In genomic region chr3:65619391-65620298, GRCh38 we compare ENCODE assay signal across 13 cellular contexts.
DNase-seq lines count a peak whose midpoint lies in the region; ATAC-seq and TF ChIP-seq lines count a peak whose summit lies in the region.
"Had no signal": no experiment of that assay in that cellular context is flagged by ENCODE, and none has a peak within 500 bp of the region (broad histone marks: within the 10 kb centered on the region; RNA-seq: fewer than 3 reads in every experiment).

No MANE protein-coding gene starts in this region.

- TF ChIP-seq POLR2A in breast epithelium (IDR thresholded peaks at IDR 0.05), result no peak

- ATAC-seq in GM21526 (IDR thresholded peaks at IDR 0.05; ENCODE audit: low FRiP score, unreplicated experiment), result no peak
- ATAC-seq: activated CD8-positive, alpha-beta T cell treated with anti-CD3 and anti-CD28 coated beads for 36 hours had no signal

- TF ChIP-seq CTCF in AG09319 (IDR thresholded peaks at IDR 0.05; ENCODE audit: low read depth, low read length) (no peak), breast epithelium (IDR thresholded peaks at IDR 0.05) (no peak)

- no peak overlapping the region for H3K4me3 ChIP-seq in breast epithelium
- H3K4me3 ChIP-seq: PC-9 had no signal

- no peaks in the 10 kb centered on the region for H3K27me3 ChIP-seq in breast epithelium

- DNase-seq in AG09319 (ENCODE audit: extremely low read depth, low read depth) (peak; percentile 25), HS-27A (ENCODE audit: low read depth) (peak; percentile 5), cerebellar cortex (ENCODE audit: low spot score) (peak; percentile 65), left kidney (ENCODE audit: low read depth, low spot score) (peak; percentile 65), breast epithelium (ENCODE audit: low spot score in 2 of 2) (no peak)
- DNase-seq in stimulated activated CD4-positive, alpha-beta T cell treated with anti-CD3 and anti-CD28 coated beads, Interleukin-4, amount 100 ng/mL, for 1 hour, result no peak
- DNase-seq in activated CD4-positive, alpha-beta T cell treated with anti-CD3 and anti-CD28 coated beads for 48 hours, result no peak
- DNase-seq: activated CD8-positive, alpha-beta T cell treated with anti-CD3 and anti-CD28 coated beads for 36 hours; activated naive CD4-positive, alpha-beta T cell treated with anti-CD3 and anti-CD28 coated beads, Interleukin-2, amount 50 U/mL, for 16 hours; CD4-positive, CD25-positive, alpha-beta regulatory T cell; naive B cell; PC-9 had no signal

- no peaks in the 10 kb centered on the region for H3K36me3 ChIP-seq in breast epithelium

- H3K27ac ChIP-seq in breast epithelium, result no peak overlapping the region
- H3K27ac ChIP-seq: PC-9 had no signal

- no peaks in the 10 kb centered on the region for H3K9me3 ChIP-seq in breast epithelium

- intact Hi-C loops in breast epithelium (cut with DNase I; ENCODE audit: low total_unique reads), result no loop called here

- H3K4me1 ChIP-seq in breast epithelium, result no peaks in the 10 kb centered on the region

Comparison
In these comparisons a context has a peak if more than half of its experiments do, and no peak if none do; other contexts are left out.
1. DNase-seq: peak in AG09319 (single experiment), HS-27A (single experiment), cerebellar cortex (single experiment) and left kidney (single experiment); none in stimulated activated CD4-positive, alpha-beta T cell treated with anti-CD3 and anti-CD28 coated beads, Interleukin-4, amount 100 ng/mL, for 1 hour (single experiment), breast epithelium (0 of 2) and activated CD4-positive, alpha-beta T cell treated with anti-CD3 and anti-CD28 coated beads for 48 hours (single experiment).